In the genomic region with DNA sequence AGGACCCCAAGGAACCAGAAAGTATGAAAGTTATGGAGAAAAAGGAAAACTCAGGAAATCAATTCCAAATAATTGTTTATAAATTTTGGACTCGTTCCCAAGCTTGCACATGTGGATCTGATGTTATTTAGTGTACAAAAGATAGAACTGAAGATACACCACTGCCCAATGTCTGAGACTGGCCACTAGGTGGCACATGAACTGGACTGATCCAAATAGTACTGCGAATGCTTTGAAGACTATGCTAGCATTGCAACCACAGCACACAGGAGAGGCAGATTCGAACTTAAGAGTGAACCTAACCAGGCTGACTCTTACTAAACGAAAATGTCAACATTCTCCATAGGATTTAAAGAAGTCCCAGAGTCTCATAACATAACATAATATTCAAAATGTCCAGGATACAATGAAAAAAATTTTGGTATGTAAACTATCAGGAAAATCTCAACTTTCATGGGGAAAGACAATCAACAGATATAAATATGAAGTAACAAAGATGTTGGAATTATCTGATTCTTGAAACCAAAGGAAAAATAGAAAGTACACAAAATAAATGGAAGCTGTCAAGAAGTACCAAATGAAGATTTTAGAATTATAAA, we compare ENCODE assay signal across 8 cellular contexts.
DNase-seq lines count a peak whose midpoint lies in the region; ATAC-seq and TF ChIP-seq lines count a peak whose summit lies in the region.

No MANE protein-coding gene starts in this region.

- no peak overlapping the region for H2AK5ac ChIP-seq in IMR-90 (ENCODE audit: low read depth, low read length)

- no TSS peak for BruUV-seq in IMR-90 (replicated peaks; lab: Mats Ljungman, UMichigan)

- H3K4me2 ChIP-seq in IMR-90 (ENCODE audit: low read depth, low read length) (no peak overlapping the region), SK-N-SH (no peak overlapping the region)

- H3K79me2 ChIP-seq in SK-N-SH (ENCODE audit: insufficient read depth): no peaks in the 10 kb centered on the region

- H3K27ac ChIP-seq in cardiac muscle cell (no peak overlapping the region), IMR-90 (ENCODE audit: insufficient read depth, low read length) (no peak overlapping the region), SK-N-SH (ENCODE audit: low read depth in 2 of 2, low read length in 1 of 2) (no peak overlapping the region)

- no peaks in the 10 kb centered on the region for H3K9me1 ChIP-seq in IMR-90 (ENCODE audit: insufficient read depth, low read length)

- H3K4ac ChIP-seq in IMR-90 (ENCODE audit: low read depth, low read length): no peak overlapping the region

- no CpG with 5 or more reads among the region's 4 CpGs for WGBS in IMR-90 (ENCODE audit: extremely low coverage in 2 of 2, insufficient read length in 1 of 2), 2 experiments
- WGBS in SK-N-SH (ENCODE audit: low lambda C conversion rate): 1% methylated on average over 4 of the region's 4 CpGs

- H3K14ac ChIP-seq in IMR-90 (replicated peaks; ENCODE audit: low read depth, low read length): no peak overlapping the region

- H4K8ac ChIP-seq in IMR-90 (ENCODE audit: low read depth in 2 of 2, low read length in 2 of 2): no peak overlapping the region

- H3K36me3 ChIP-seq in cardiac muscle cell: no peaks in the 10 kb centered on the region
- no peaks in the 10 kb centered on the region for H3K36me3 ChIP-seq in IMR-90 (ENCODE audit: control insufficient read depth, insufficient read depth, low read length)
- no peaks in the 10 kb centered on the region for H3K36me3 ChIP-seq in SK-N-SH (replicated peaks in 1 of 2; ENCODE audit: control insufficient read depth in 1 of 2, insufficient read depth in 2 of 2, low read length in 1 of 2)

- H4K20me1 ChIP-seq in IMR-90 (ENCODE audit: insufficient read depth, low read length) (no peaks in the 10 kb centered on the region), SK-N-SH (ENCODE audit: insufficient read depth) (no peaks in the 10 kb centered on the region)

- no peak for TF ChIP-seq RAD21 in IMR-90 (IDR thresholded peaks at IDR 0.05; ENCODE audit: low read length)
- peak; percentile 45 for TF ChIP-seq RAD21 in SK-N-SH (IDR thresholded peaks at IDR 0.05; ENCODE audit: low read length)

- H2AK9ac ChIP-seq in IMR-90 (replicated peaks; ENCODE audit: low read depth, low read length, poor library complexity): no peak overlapping the region

- DNase-seq in cardiac muscle cell (ENCODE audit: low read depth in 1 of 2, low spot score in 1 of 2) (peak; percentile 49 to 54), cardiac septum (ENCODE audit: low spot score) (no peak), IMR-90 (peak; percentile 2), SK-N-SH (peak; percentile 24), fibroblast of mammary gland (ENCODE audit: low read depth) (peak; percentile 61), nucleus accumbens (lab: John Stamatoyannopoulos, UW) (peak in 31 of 56 donors; percentile 0 to 53 (median 16)), HuH-7.5 (ENCODE audit: low spot score) (no peak)

- no peak overlapping the region for H2BK120ac ChIP-seq in IMR-90 (ENCODE audit: low read depth, low read length)

- H3F3A ChIP-seq in SK-N-SH (replicated peaks; ENCODE audit: insufficient read depth): no peaks in the 10 kb centered on the region

- intact Hi-C loops in cardiac septum (cut with DNase I) (loop anchor here (10.0 kb wide), 1 partner anchor 294 kb away; no protein-coding TSS in a partner anchor), IMR-90 (cut with micrococcal nuclease) (loop anchor here (10.0 kb wide), 1 partner anchor 1036 kb away; no protein-coding TSS in a partner anchor)

- H3K18ac ChIP-seq in IMR-90 (ENCODE audit: low read depth, low read length): no peak overlapping the region

- H2BK5ac ChIP-seq in IMR-90 (ENCODE audit: low read depth, low read length, poor library complexity, severe bottlenecking): no peak overlapping the region

- no peak overlapping the region for H4K91ac ChIP-seq in IMR-90 (ENCODE audit: insufficient read depth, low read depth, low read length)

- CTCF ChIA-PET in IMR-90 (lab: Yijun Ruan, JAX) (no interaction called here), SK-N-SH (lab: Yijun Ruan, JAX) (interaction anchor here (0.6 to 3.4 kb wide), 9 partner anchors 10 to 364 kb away, joined by 3 to 20 read pairs (median 5); no protein-coding TSS in a partner anchor)

- H3K4me3 ChIP-seq in cardiac muscle cell: no peak overlapping the region
- H3K4me3 ChIP-seq in IMR-90 (ENCODE audit: insufficient read depth, low read depth, low read length): no peak overlapping the region
- H3K4me3 ChIP-seq in SK-N-SH (ENCODE audit: low read depth in 2 of 2, low read length in 1 of 2): no peak overlapping the region
- no peak overlapping the region for H3K4me3 ChIP-seq in fibroblast of mammary gland (ENCODE audit: control insufficient read depth, low read depth, low read length)

- no peak overlapping the region for H3K56ac ChIP-seq in IMR-90 (ENCODE audit: extremely low read depth, insufficient read depth, low read length)

- H3K4me1 ChIP-seq in cardiac muscle cell (ENCODE audit: low read depth) (no peaks in the 10 kb centered on the region), IMR-90 (ENCODE audit: control insufficient read depth, insufficient read depth, low read length) (no peaks in the 10 kb centered on the region), SK-N-SH (ENCODE audit: control insufficient read depth in 1 of 2, insufficient read depth in 2 of 2, low read depth in 1 of 2, low read length in 1 of 2) (no peaks in the 10 kb centered on the region; a peak in 1 of 4 replicates)

- in situ Hi-C loops in IMR-90 (cut with MboI; ENCODE audit: low sequenced_read_pairs): no loop called here

- dilution Hi-C loops in IMR-90 (cut with HindIII; ENCODE audit: low sequenced_read_pairs, unreplicated experiment): no loop called here

- H2BK15ac ChIP-seq in IMR-90 (ENCODE audit: low read depth, low read length): no peak overlapping the region

- H4K5ac ChIP-seq in IMR-90 (ENCODE audit: low read depth, low read length): no peak overlapping the region

- TF ChIP-seq EP300 in SK-N-SH (IDR thresholded peaks at IDR 0.05; ENCODE audit: borderline replicate concordance in 1 of 2, low read depth in 1 of 2, low read length in 1 of 2): no peak

- H2BK20ac ChIP-seq in IMR-90 (ENCODE audit: low read depth, low read length): no peak overlapping the region

- H2AFZ ChIP-seq in IMR-90 (replicated peaks; ENCODE audit: low read length, poor library complexity) (no peak overlapping the region), SK-N-SH (ENCODE audit: low read depth) (no peak overlapping the region)

- ATAC-seq in GM21786 (IDR thresholded peaks at IDR 0.05; ENCODE audit: unreplicated experiment) (peak; percentile 47), IMR-90 (ENCODE audit: low read depth) (no peak)

- TF ChIP-seq CTCF in cardiac muscle cell (IDR thresholded peaks at IDR 0.05; ENCODE audit: low read depth, low read length) (peak; percentile 56), IMR-90 (conservative IDR thresholded peaks at IDR 0.05; ENCODE audit: low read depth, low read length) (0 out of 2 replicates have a peak, but pooled peaks have one; percentile 5), SK-N-SH (IDR thresholded peaks at IDR 0.05) (peak; percentile 89), fibroblast of mammary gland (conservative IDR thresholded peaks at IDR 0.05; ENCODE audit: control insufficient read depth, insufficient read depth, low read depth, low read length) (peak; percentile 85)

- H3K9me3 ChIP-seq in cardiac muscle cell (ENCODE audit: low read depth): no peaks in the 10 kb centered on the region
- peaks cover 7% of the 10 kb centered on the region for H3K9me3 ChIP-seq in IMR-90 (ENCODE audit: control insufficient read depth, insufficient read depth, low read length)
- no peaks in the 10 kb centered on the region for H3K9me3 ChIP-seq in SK-N-SH

- no peak overlapping the region for H3K23ac ChIP-seq in IMR-90 (ENCODE audit: low read depth, low read length)

- no peak for TF ChIP-seq POLR2A in IMR-90 (IDR thresholded peaks at IDR 0.05; ENCODE audit: low read depth, low read length)

- H3K27me3 ChIP-seq in cardiac muscle cell (no peaks in the 10 kb centered on the region), IMR-90 (ENCODE audit: control insufficient read depth, insufficient read depth, low read length) (no peaks in the 10 kb centered on the region), SK-N-SH (ENCODE audit: insufficient read depth) (no peaks in the 10 kb centered on the region)

- H3K9ac ChIP-seq in IMR-90 (ENCODE audit: low read depth, low read length) (no peak overlapping the region), SK-N-SH (no peak overlapping the region)

- H3K9me2 ChIP-seq in SK-N-SH: no peaks in the 10 kb centered on the region

- POLR2A ChIA-PET in IMR-90 (lab: Charles Lee; ENCODE audit: unreplicated experiment) (no interaction called here), SK-N-SH (lab: Yijun Ruan, JAX) (no interaction called here)

- no peaks in the 10 kb centered on the region for H3K79me1 ChIP-seq in IMR-90 (ENCODE audit: low read depth in 1 of 2, low read length in 2 of 2)

TF ChIP-seq in IMR-90, 13 proteins besides CTCF, POLR2A, EP300 and RAD21 (continues in another document):
- TF ChIP-seq MAFK (IDR thresholded peaks at IDR 0.05; ENCODE audit: low read depth, low read length) (no peak), RCOR1 (IDR thresholded peaks at IDR 0.05; ENCODE audit: insufficient replicate concordance, low read length) (no peak), RFX5 (IDR thresholded peaks at IDR 0.05; ENCODE audit: low read depth, low read length) (no peak), CHD1 (IDR thresholded peaks at IDR 0.05; ENCODE audit: low read depth, low read length) (no peak)
- TF ChIP-seq, protein P1, sequence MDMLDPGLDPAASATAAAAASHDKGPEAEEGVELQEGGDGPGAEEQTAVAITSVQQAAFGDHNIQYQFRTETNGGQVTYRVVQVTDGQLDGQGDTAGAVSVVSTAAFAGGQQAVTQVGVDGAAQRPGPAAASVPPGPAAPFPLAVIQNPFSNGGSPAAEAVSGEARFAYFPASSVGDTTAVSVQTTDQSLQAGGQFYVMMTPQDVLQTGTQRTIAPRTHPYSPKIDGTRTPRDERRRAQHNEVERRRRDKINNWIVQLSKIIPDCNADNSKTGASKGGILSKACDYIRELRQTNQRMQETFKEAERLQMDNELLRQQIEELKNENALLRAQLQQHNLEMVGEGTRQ (IDR thresholded peaks at IDR 0.05; ENCODE audit: low read depth, low read length): no peak

TF ChIP-seq in SK-N-SH, 30 proteins besides CTCF, POLR2A, EP300 and RAD21:
- peak; percentile 57 for TF ChIP-seq SMC3 (IDR thresholded peaks at IDR 0.05; ENCODE audit: low read depth, low read length)
- no peak for TF ChIP-seq NFIC (IDR thresholded peaks at IDR 0.05; ENCODE audit: borderline replicate concordance)

Comparison
In these comparisons a context has a peak if more than half of its experiments do, and no peak if none do; other contexts are left out.
1. DNase-seq: peak in cardiac muscle cell (2 of 2), IMR-90 (single experiment), SK-N-SH (single experiment), fibroblast of mammary gland (single experiment) and nucleus accumbens (31 of 56); none in cardiac septum (single experiment) and HuH-7.5 (single experiment).
2. CTCF ChIP-seq: peak in every context shown above with its lines; median percentile 89 in SK-N-SH; 85 in fibroblast of mammary gland; 56 in cardiac muscle cell; 5 in IMR-90.